12 cellular contexts compared by ENCODE assay signal in the genomic region with DNA sequence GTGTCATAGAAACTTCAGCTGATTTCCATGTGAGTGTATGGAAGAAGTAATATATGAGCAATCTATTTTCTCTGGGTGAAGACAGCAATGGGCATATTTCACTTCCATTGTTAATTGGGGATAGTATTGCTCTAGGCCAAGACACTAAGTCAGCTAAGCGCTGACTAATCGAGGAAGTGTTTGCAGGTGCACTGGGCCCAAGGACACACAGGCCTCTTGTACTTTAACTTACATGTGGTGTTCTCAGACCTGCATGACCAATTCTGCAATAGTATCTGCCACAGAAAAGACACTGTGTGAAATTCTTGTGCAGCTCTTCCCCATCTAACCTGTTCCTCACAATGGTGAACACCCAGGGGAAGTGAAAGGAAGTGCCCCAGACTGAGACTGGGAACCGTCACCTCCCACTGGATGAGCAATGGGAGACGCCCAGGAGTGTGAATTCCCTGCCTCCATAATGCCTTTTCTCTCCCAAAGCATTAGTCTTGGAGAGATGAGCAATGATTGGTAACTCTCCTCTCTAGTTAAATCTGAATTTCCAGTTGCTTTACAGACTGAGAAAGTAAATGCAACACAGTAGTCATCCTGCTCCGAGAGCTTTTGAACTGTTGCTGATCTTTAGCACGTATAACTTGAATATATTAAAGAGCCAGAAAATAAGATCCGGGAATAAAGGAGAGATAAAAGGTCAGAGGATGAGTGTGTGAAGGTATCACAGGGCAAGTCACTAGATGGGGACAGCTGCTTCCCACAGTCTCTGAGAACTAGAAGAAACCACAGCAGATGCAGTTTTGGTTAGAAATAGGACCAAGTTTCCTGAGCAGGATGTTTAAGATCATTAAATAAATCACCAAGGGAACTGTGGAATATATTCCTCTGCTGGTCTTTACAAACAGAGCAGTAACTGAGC.
DNase-seq lines count a peak whose midpoint lies in the region; ATAC-seq, FAIRE-seq and TF ChIP-seq lines count a peak whose summit lies in the region.
"Had no signal": no experiment of that assay in that cellular context is flagged by ENCODE, and none has a peak within 500 bp of the region (broad histone marks: within the 10 kb centered on the region; RNA-seq: fewer than 3 reads in every experiment).

No MANE protein-coding gene starts in this region.

- no peak for TF ChIP-seq EP300 in esophagus muscularis mucosa (IDR thresholded peaks at IDR 0.05)

- no peak overlapping the region for H3K4me3 ChIP-seq in GM12865 (ENCODE audit: low read depth, low read length)
- no peak overlapping the region for H3K4me3 ChIP-seq in esophagus muscularis mucosa
- H3K4me3 ChIP-seq: coronary artery, MG63, pancreas had no signal

- no peaks in the 10 kb centered on the region for H3K9me3 ChIP-seq in esophagus muscularis mucosa
- H3K9me3 ChIP-seq: MG63, pancreas had no signal

- no peaks in the 10 kb centered on the region for H3K27me3 ChIP-seq in esophagus muscularis mucosa
- H3K27me3 ChIP-seq: MG63, pancreas had no signal

- no peaks in the 10 kb centered on the region for H3K36me3 ChIP-seq in esophagus muscularis mucosa
- H3K36me3 ChIP-seq: MG63, pancreas had no signal

- H3K27ac ChIP-seq in esophagus muscularis mucosa (replicated peaks in 1 of 4), result no peak overlapping the region
- H3K27ac ChIP-seq: coronary artery, pancreas had no signal

- TF ChIP-seq CTCF in GM12865 (IDR thresholded peaks at IDR 0.05; ENCODE audit: insufficient read depth, low read depth, low read length, missing control alignments), result no peak
- TF ChIP-seq CTCF in HFFc6 (IDR thresholded peaks at IDR 0.05), result no peak
- no peak for TF ChIP-seq CTCF in omental fat pad (IDR thresholded peaks at IDR 0.05)
- TF ChIP-seq CTCF in esophagus muscularis mucosa (IDR thresholded peaks at IDR 0.05), result no peak

- ATAC-seq in memory B cell (ENCODE audit: low read depth) (no peak), omental fat pad (ENCODE audit: low FRiP score) (no peak)
- ATAC-seq: Panc1 had no signal

- H3K9me3 Mint-ChIP-seq in HFFc6 (no peaks in the 10 kb centered on the region), memory B cell (no peaks in the 10 kb centered on the region)

- no peak for TF ChIP-seq POLR2A in esophagus muscularis mucosa (IDR thresholded peaks at IDR 0.05; ENCODE audit: low read depth)

- peaks cover 5% of the 10 kb centered on the region for H3K27me3 Mint-ChIP-seq in HFFc6 (ENCODE audit: insufficient read depth)
- no peaks in the 10 kb centered on the region for H3K27me3 Mint-ChIP-seq in memory B cell

- 78% methylated on average over 7 of the region's 7 CpGs for WGBS in esophagus muscularis mucosa

- H3K4me3 Mint-ChIP-seq in HFFc6 (no peak overlapping the region), memory B cell (no peak overlapping the region)

- H3K36me3 Mint-ChIP-seq in HFFc6 (ENCODE audit: low read depth) (peaks cover 6% of the 10 kb centered on the region), memory B cell (peaks cover 5% of the 10 kb centered on the region)

- H3K27ac Mint-ChIP-seq in HFFc6 (peak overlapping the region; percentile 44; the same call in 1 of the 2 replicates), memory B cell (peak overlapping the region; percentile 28)

- no peak for FAIRE-seq in HTR-8/SVneo (lab: Jason Lieb, UNC)
- FAIRE-seq: pancreas had no signal

- intact Hi-C loops in esophagus muscularis mucosa (cut with DNase I), result no loop called here

- no peaks in the 10 kb centered on the region for H3K4me1 ChIP-seq in esophagus muscularis mucosa
- H3K4me1 ChIP-seq: pancreas had no signal

- peak; percentile 77 for DNase-seq in GM12865 (ENCODE audit: low read depth)
- DNase-seq in HFFc6, result peak; percentile 42
- DNase-seq in RPMI7951 (ENCODE audit: low read depth), result peak; percentile 75
- no peak for DNase-seq in memory B cell (ENCODE audit: low spot score in 2 of 2)
- DNase-seq in HTR-8/SVneo (ENCODE audit: insufficient read length, low spot score), result no peak
- no peak for DNase-seq in NCI-H2107 treated with DMSO at 0.1 percent for 48 hours (lab: John Stamatoyannopoulos, UW; ENCODE audit: unreplicated experiment)
- no peak for DNase-seq in omental fat pad (ENCODE audit: low spot score)
- DNase-seq in esophagus muscularis mucosa (ENCODE audit: extremely low spot score), result no peak
- DNase-seq: MG63, pancreas had no signal

- H3K4me1 Mint-ChIP-seq in HFFc6 (ENCODE audit: low read depth), result peaks cover 24% of the 10 kb centered on the region
- peaks cover 17% of the 10 kb centered on the region for H3K4me1 Mint-ChIP-seq in memory B cell

Comparison
In these comparisons a context has a peak if more than half of its experiments do, and no peak if none do; other contexts are left out.
1. DNase-seq: peak in GM12865 (single experiment), HFFc6 (single experiment) and RPMI7951 (single experiment); none in memory B cell (0 of 2), HTR-8/SVneo (single experiment), NCI-H2107 treated with DMSO at 0.1 percent for 48 hours (single experiment), omental fat pad (single experiment) and esophagus muscularis mucosa (single experiment).